In genomic region chr10:46992794-46993552, GRCh38 we compare ENCODE assay signal across 9 cellular contexts.
DNase-seq lines count a peak whose midpoint lies in the region; ATAC-seq and TF ChIP-seq lines count a peak whose summit lies in the region.
"Had no signal": no experiment of that assay in that cellular context is flagged by ENCODE, and none has a peak within 500 bp of the region (broad histone marks: within the 10 kb centered on the region; RNA-seq: fewer than 3 reads in every experiment).

No MANE protein-coding gene starts in this region.

- 90 to 91% methylated on average over 2 to 7 of the region's 7 CpGs for WGBS in endodermal cell (ENCODE audit: insufficient coverage in 1 of 2, insufficient read length in 1 of 2), 2 experiments

- H3K27ac Mint-ChIP-seq in endodermal cell, result peak overlapping the region; percentile 61
- H3K27ac Mint-ChIP-seq in neural crest cell (ENCODE audit: unreplicated experiment), result no peak overlapping the region
- no peak overlapping the region for H3K27ac Mint-ChIP-seq in activated CD4-positive, alpha-beta T cell treated with anti-CD3 and anti-CD28 coated beads for 36 hours
- no peak overlapping the region for H3K27ac Mint-ChIP-seq in stimulated activated effector memory CD8-positive, alpha-beta T cell treated with anti-CD3 and anti-CD28 coated beads, Interleukin-12 subunit alpha, Interleukin-12 subunit beta, amount 100 ng/mL, for 72 hours
- H3K27ac Mint-ChIP-seq: activated naive CD4-positive, alpha-beta T cell treated with anti-CD3 and anti-CD28 coated beads, Interleukin-2, amount 50 U/mL, for 24 hours had no signal

- H3K9me3 ChIP-seq in OCI-LY3 (ENCODE audit: insufficient read depth, low read length) (no peaks in the 10 kb centered on the region), endodermal cell (ENCODE audit: control insufficient read depth, low read length) (peaks cover 7% of the 10 kb centered on the region)

- no peaks in the 10 kb centered on the region for H3K27me3 ChIP-seq in OCI-LY3 (ENCODE audit: low read depth, low read length)
- H3K27me3 ChIP-seq in endodermal cell (ENCODE audit: control insufficient read depth, insufficient read depth, low read length, poor library complexity, severe bottlenecking), result no peaks in the 10 kb centered on the region

- H3K9ac ChIP-seq in OCI-LY3 (ENCODE audit: low read length), result peak overlapping the region; percentile 61
- no peak overlapping the region for H3K9ac ChIP-seq in endodermal cell (ENCODE audit: extremely low read depth, low read length, poor library complexity, severe bottlenecking)

- H3K4me1 ChIP-seq in OCI-LY3 (ENCODE audit: low read length) (peaks cover 11% of the 10 kb centered on the region; the same call in 1 of the 2 replicates), endodermal cell (ENCODE audit: control insufficient read depth, insufficient read depth, low read length) (no peaks in the 10 kb centered on the region)

- DNase-seq in NCI-H2196 (lab: John Stamatoyannopoulos, UW; ENCODE audit: unreplicated experiment), result peak; percentile 12
- DNase-seq in NCI-H2196 treated with DMSO at 0.1 percent for 48 hours (lab: John Stamatoyannopoulos, UW; ENCODE audit: unreplicated experiment), result no peak
- DNase-seq in endodermal cell, result peak; percentile 69
- no peak for DNase-seq in neural crest cell (ENCODE audit: low read depth, low spot score)
- no peak for DNase-seq in activated CD4-positive, alpha-beta T cell treated with anti-CD3 and anti-CD28 coated beads for 36 hours
- DNase-seq in T-helper 9 cell, result no peak
- no peak for DNase-seq in stimulated activated effector memory CD8-positive, alpha-beta T cell treated with anti-CD3 and anti-CD28 coated beads, Interleukin-12 subunit alpha, Interleukin-12 subunit beta, amount 100 ng/mL, for 72 hours (ENCODE audit: low spot score in 2 of 2)

- CTCF ChIA-PET in activated CD4-positive, alpha-beta T cell treated with anti-CD3 and anti-CD28 coated beads for 36 hours (lab: Charles Lee), result interaction anchor here (0.7 to 1.9 kb wide), 8 partner anchors 8 to 348 kb away, joined by 3 to 6 read pairs (median 3); no protein-coding TSS in a partner anchor

- TF ChIP-seq CTCF in OCI-LY3 (IDR thresholded peaks at IDR 0.05; ENCODE audit: low read depth, low read length) (peak; percentile 57), endodermal cell (conservative IDR thresholded peaks at IDR 0.05) (peak; percentile 69), neural crest cell (conservative IDR thresholded peaks at IDR 0.05) (peak; percentile 49)

- H4K20me1 ChIP-seq in OCI-LY3 (ENCODE audit: insufficient read depth, low read length), result no peaks in the 10 kb centered on the region

- peak overlapping the region; percentile 95 for H2AFZ ChIP-seq in OCI-LY3 (ENCODE audit: low read depth, low read length)

- H3K36me3 ChIP-seq in OCI-LY3 (replicated peaks; ENCODE audit: low read depth, low read length) (no peaks in the 10 kb centered on the region), endodermal cell (ENCODE audit: control insufficient read depth, insufficient read depth, low read length) (no peaks in the 10 kb centered on the region)

- H3K4me1 Mint-ChIP-seq in endodermal cell (peaks cover 2% of the 10 kb centered on the region), neural crest cell (no peaks in the 10 kb centered on the region)
- no peaks in the 10 kb centered on the region for H3K4me1 Mint-ChIP-seq in activated CD4-positive, alpha-beta T cell treated with anti-CD3 and anti-CD28 coated beads for 36 hours
- H3K4me1 Mint-ChIP-seq in stimulated activated effector memory CD8-positive, alpha-beta T cell treated with anti-CD3 and anti-CD28 coated beads, Interleukin-12 subunit alpha, Interleukin-12 subunit beta, amount 100 ng/mL, for 72 hours, result no peaks in the 10 kb centered on the region
- H3K4me1 Mint-ChIP-seq: activated naive CD4-positive, alpha-beta T cell treated with anti-CD3 and anti-CD28 coated beads, Interleukin-2, amount 50 U/mL, for 24 hours had no signal

- no peaks in the 10 kb centered on the region for H3K36me3 Mint-ChIP-seq in endodermal cell (ENCODE audit: low read depth)
- no peaks in the 10 kb centered on the region for H3K36me3 Mint-ChIP-seq in neural crest cell (ENCODE audit: low read depth)
- no peaks in the 10 kb centered on the region for H3K36me3 Mint-ChIP-seq in activated CD4-positive, alpha-beta T cell treated with anti-CD3 and anti-CD28 coated beads for 36 hours (ENCODE audit: low read depth)
- H3K36me3 Mint-ChIP-seq in stimulated activated effector memory CD8-positive, alpha-beta T cell treated with anti-CD3 and anti-CD28 coated beads, Interleukin-12 subunit alpha, Interleukin-12 subunit beta, amount 100 ng/mL, for 72 hours, result no peaks in the 10 kb centered on the region
- H3K36me3 Mint-ChIP-seq: activated naive CD4-positive, alpha-beta T cell treated with anti-CD3 and anti-CD28 coated beads, Interleukin-2, amount 50 U/mL, for 24 hours had no signal

- H3K9me3 Mint-ChIP-seq in endodermal cell, result no peaks in the 10 kb centered on the region
- H3K9me3 Mint-ChIP-seq in neural crest cell, result peaks cover 5% of the 10 kb centered on the region
- H3K9me3 Mint-ChIP-seq in activated CD4-positive, alpha-beta T cell treated with anti-CD3 and anti-CD28 coated beads for 36 hours (ENCODE audit: low read depth), result peaks cover 4% of the 10 kb centered on the region
- no peaks in the 10 kb centered on the region for H3K9me3 Mint-ChIP-seq in stimulated activated effector memory CD8-positive, alpha-beta T cell treated with anti-CD3 and anti-CD28 coated beads, Interleukin-12 subunit alpha, Interleukin-12 subunit beta, amount 100 ng/mL, for 72 hours
- H3K9me3 Mint-ChIP-seq: activated naive CD4-positive, alpha-beta T cell treated with anti-CD3 and anti-CD28 coated beads, Interleukin-2, amount 50 U/mL, for 24 hours had no signal

- no peak for ATAC-seq in activated CD4-positive, alpha-beta T cell treated with anti-CD3 and anti-CD28 coated beads for 36 hours
- ATAC-seq in stimulated activated effector memory CD8-positive, alpha-beta T cell treated with anti-CD3 and anti-CD28 coated beads, Interleukin-12 subunit alpha, Interleukin-12 subunit beta, amount 100 ng/mL, for 72 hours, result no peak

- H3K4me3 Mint-ChIP-seq in endodermal cell (no peak overlapping the region), neural crest cell (no peak overlapping the region)
- no peak overlapping the region for H3K4me3 Mint-ChIP-seq in activated CD4-positive, alpha-beta T cell treated with anti-CD3 and anti-CD28 coated beads for 36 hours
- H3K4me3 Mint-ChIP-seq in stimulated activated effector memory CD8-positive, alpha-beta T cell treated with anti-CD3 and anti-CD28 coated beads, Interleukin-12 subunit alpha, Interleukin-12 subunit beta, amount 100 ng/mL, for 72 hours, result no peak overlapping the region
- H3K4me3 Mint-ChIP-seq: activated naive CD4-positive, alpha-beta T cell treated with anti-CD3 and anti-CD28 coated beads, Interleukin-2, amount 50 U/mL, for 24 hours had no signal

- H3K27ac ChIP-seq in OCI-LY3 (ENCODE audit: low read length), result peak overlapping the region; percentile 40; the same call in 1 of the 2 replicates
- no peak overlapping the region for H3K27ac ChIP-seq in endodermal cell (ENCODE audit: low read depth, low read length)

- intact Hi-C loops in activated CD4-positive, alpha-beta T cell treated with anti-CD3 and anti-CD28 coated beads for 36 hours (cut with DNase I, micrococcal nuclease), result no loop called here

- no peaks in the 10 kb centered on the region for H3K27me3 Mint-ChIP-seq in endodermal cell (ENCODE audit: insufficient read depth)
- no peaks in the 10 kb centered on the region for H3K27me3 Mint-ChIP-seq in neural crest cell (ENCODE audit: low read depth)
- H3K27me3 Mint-ChIP-seq in activated CD4-positive, alpha-beta T cell treated with anti-CD3 and anti-CD28 coated beads for 36 hours, result peaks cover 2% of the 10 kb centered on the region

- POLR2A ChIA-PET in activated CD4-positive, alpha-beta T cell treated with anti-CD3 and anti-CD28 coated beads for 36 hours (lab: Charles Lee), result interaction anchor here (0.6 kb wide), 1 partner anchor 71 kb away, joined by 3 read pairs; no protein-coding TSS in a partner anchor

- H3K4me2 ChIP-seq in OCI-LY3 (ENCODE audit: low read length), result peak overlapping the region; percentile 85

- H3K79me2 ChIP-seq in OCI-LY3 (ENCODE audit: low read length), result no peaks in the 10 kb centered on the region

- H3K4me3 ChIP-seq in OCI-LY3 (ENCODE audit: low read length) (peak overlapping the region; percentile 73), endodermal cell (ENCODE audit: low read length) (no peak overlapping the region)

Comparison
In these comparisons a context has a peak if more than half of its experiments do, and no peak if none do; other contexts are left out.
1. DNase-seq: peak in NCI-H2196 (single experiment) and endodermal cell (single experiment); none in NCI-H2196 treated with DMSO at 0.1 percent for 48 hours (single experiment), neural crest cell (single experiment), activated CD4-positive, alpha-beta T cell treated with anti-CD3 and anti-CD28 coated beads for 36 hours (single experiment), T-helper 9 cell (single experiment) and stimulated activated effector memory CD8-positive, alpha-beta T cell treated with anti-CD3 and anti-CD28 coated beads, Interleukin-12 subunit alpha, Interleukin-12 subunit beta, amount 100 ng/mL, for 72 hours (0 of 2).
2. Peak in every context shown above with its lines, with median percentiles within 50 percentile points of each other: CTCF ChIP-seq.